Comparison of ENCODE assay signal across 8 cellular contexts in the genomic region with DNA sequence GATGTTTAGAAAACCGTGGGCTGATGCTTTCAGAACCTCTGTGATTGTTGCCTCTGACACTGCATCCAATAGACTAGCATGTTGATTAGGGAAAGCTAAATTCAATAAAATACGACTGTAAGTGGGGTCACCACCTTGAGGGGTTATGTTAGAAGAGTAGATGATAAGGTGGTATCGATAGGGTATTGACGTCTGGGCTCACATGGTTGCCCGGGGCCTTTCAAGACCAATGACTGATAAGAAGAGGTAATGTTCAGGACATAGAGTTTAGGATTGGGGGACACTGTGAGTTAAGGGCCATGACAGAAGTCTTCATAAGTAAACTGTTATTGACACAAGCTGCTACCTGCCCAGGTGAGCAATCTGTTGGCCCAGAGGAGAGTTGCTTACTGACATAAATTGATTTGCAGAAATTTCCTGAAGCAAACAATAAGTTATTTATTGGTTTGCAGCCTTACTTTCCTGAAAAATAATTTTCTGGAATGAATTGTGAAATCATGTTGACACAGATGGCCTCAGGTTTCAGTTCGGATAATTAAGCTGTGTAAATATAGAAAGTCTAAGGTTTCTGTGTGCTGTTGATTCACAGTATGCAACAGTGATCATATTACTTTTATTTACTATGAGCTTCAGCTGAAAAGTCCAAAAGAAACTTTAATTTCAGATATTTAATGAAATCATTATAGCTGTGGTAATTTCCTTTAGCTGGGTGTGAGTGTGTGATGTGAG.
DNase-seq lines count a peak whose midpoint lies in the region; ATAC-seq and TF ChIP-seq lines count a peak whose summit lies in the region.
"Not testable (repeated sequence)": the region's sequence is repeated elsewhere in the genome, so short reads cannot be mapped to it uniquely, and the experiment has no call there.

No MANE protein-coding gene starts in this region.

- not testable (repeated sequence) for H3K9me3 Mint-ChIP-seq in activated naive CD4-positive, alpha-beta T cell treated with anti-CD3 and anti-CD28 coated beads for 36 hours; endothelial cell (ENCODE audit: unreplicated experiment); progenitor cell of endocrine pancreas (ENCODE audit: low read depth)

- not testable (repeated sequence) for H3K27me3 ChIP-seq in MG63; kidney epithelial cell (ENCODE audit: control insufficient read depth, insufficient read depth, low read length); upper lobe of right lung

- not testable (repeated sequence) for H3K36me3 ChIP-seq in ES-I3 (ENCODE audit: insufficient read depth, low read length); MG63; kidney epithelial cell (ENCODE audit: control insufficient read depth, insufficient read depth, low read length); upper lobe of right lung

- CTCF ChIA-PET in activated naive CD4-positive, alpha-beta T cell treated with anti-CD3 and anti-CD28 coated beads for 36 hours (lab: Charles Lee), result not testable (repeated sequence)

- peak overlapping the region; percentile 52 for H3K4me3 ChIP-seq in MG63
- peak overlapping the region; percentile 47 for H3K4me3 ChIP-seq in kidney epithelial cell (ENCODE audit: low read depth, low read length)
- H3K4me3 ChIP-seq in upper lobe of right lung, result peak overlapping the region; percentile 65

- DNase-seq in MG63; activated naive CD4-positive, alpha-beta T cell treated with anti-CD3 and anti-CD28 coated beads for 36 hours; endothelial cell (ENCODE audit: low spot score); kidney epithelial cell (ENCODE audit: low read depth); progenitor cell of endocrine pancreas (ENCODE audit: low spot score, unreplicated experiment); upper lobe of right lung: not testable (repeated sequence)
- DNase-seq in RKO (ENCODE audit: low spot score), result peak; percentile 0

- not testable (repeated sequence) for H3K36me3 Mint-ChIP-seq in activated naive CD4-positive, alpha-beta T cell treated with anti-CD3 and anti-CD28 coated beads for 36 hours (ENCODE audit: low read depth); endothelial cell (ENCODE audit: low read depth, unreplicated experiment); progenitor cell of endocrine pancreas (ENCODE audit: insufficient read depth)

- H3K9me3 ChIP-seq in ES-I3 (ENCODE audit: control insufficient read depth, insufficient read depth, low read length); MG63; upper lobe of right lung: not testable (repeated sequence)

- not testable (repeated sequence) for TF ChIP-seq CTCF in endothelial cell (IDR thresholded peaks at IDR 0.05; ENCODE audit: unreplicated experiment); kidney epithelial cell (IDR thresholded peaks at IDR 0.05; ENCODE audit: insufficient read depth, low read length, poor library complexity, severe bottlenecking); progenitor cell of endocrine pancreas (IDR thresholded peaks at IDR 0.05; ENCODE audit: unreplicated experiment); upper lobe of right lung (IDR thresholded peaks at IDR 0.05)

- ATAC-seq in upper lobe of right lung, result not testable (repeated sequence)

- H3K4me1 Mint-ChIP-seq in activated naive CD4-positive, alpha-beta T cell treated with anti-CD3 and anti-CD28 coated beads for 36 hours (ENCODE audit: low read depth); endothelial cell (ENCODE audit: unreplicated experiment); progenitor cell of endocrine pancreas (ENCODE audit: low read depth): not testable (repeated sequence)

- H3K27me3 Mint-ChIP-seq in activated naive CD4-positive, alpha-beta T cell treated with anti-CD3 and anti-CD28 coated beads for 36 hours (ENCODE audit: low read depth); endothelial cell (ENCODE audit: unreplicated experiment); progenitor cell of endocrine pancreas: not testable (repeated sequence)

- intact Hi-C loops in activated naive CD4-positive, alpha-beta T cell treated with anti-CD3 and anti-CD28 coated beads for 36 hours (cut with micrococcal nuclease), result loop anchor here (5.0 kb wide), 1 partner anchor 1485 kb away; a partner anchor contains a TSS
- intact Hi-C loops in upper lobe of right lung (cut with DNase I), result not testable (repeated sequence)

- H3K9ac ChIP-seq in ES-I3 (ENCODE audit: low read depth, low read length), result peak overlapping the region; percentile 54; the same call in 1 of the 2 replicates

- H3K27ac Mint-ChIP-seq in activated naive CD4-positive, alpha-beta T cell treated with anti-CD3 and anti-CD28 coated beads for 36 hours, result peak overlapping the region; percentile 53
- H3K27ac Mint-ChIP-seq in endothelial cell (ENCODE audit: unreplicated experiment), result not testable (repeated sequence)
- peak overlapping the region; percentile 91 for H3K27ac Mint-ChIP-seq in progenitor cell of endocrine pancreas

- H3K27ac ChIP-seq in upper lobe of right lung, result peak overlapping the region; percentile 82

- not testable (repeated sequence) for H3K4me1 ChIP-seq in ES-I3 (ENCODE audit: insufficient read depth, low read length); upper lobe of right lung

- H3K4me3 Mint-ChIP-seq in activated naive CD4-positive, alpha-beta T cell treated with anti-CD3 and anti-CD28 coated beads for 36 hours, result peak overlapping the region; percentile 80
- H3K4me3 Mint-ChIP-seq in endothelial cell (ENCODE audit: unreplicated experiment) (peak overlapping the region; percentile 90), progenitor cell of endocrine pancreas (ENCODE audit: low read depth) (peak overlapping the region; percentile 77)
